ENCODE assay signal across 8 cellular contexts in genomic region chr14:55301722-55302121, GRCh38. TPM values are rescaled to one million over a fixed set of nuclear protein-coding genes. Genes with fewer than 3 reads are reported as not detected.
DNase-seq lines count a peak whose midpoint lies in the region; ATAC-seq and TF ChIP-seq lines count a peak whose summit lies in the region.

No MANE protein-coding gene starts in this region.

- H3K4me1 ChIP-seq in A673 (ENCODE audit: insufficient read depth, low read length, poor library complexity, severe bottlenecking): peaks cover 37% of the 10 kb centered on the region
- H3K4me1 ChIP-seq in PC-3 (ENCODE audit: insufficient read depth, low read length): peaks cover 13% of the 10 kb centered on the region; the same call in 1 of the 2 replicates
- no peaks in the 10 kb centered on the region for H3K4me1 ChIP-seq in SJCRH30

- BruUV-seq in A673 (replicated peaks; lab: Mats Ljungman, UMichigan) (no TSS peak), PC-3 (replicated peaks; lab: Mats Ljungman, UMichigan) (no TSS peak)

- no peak overlapping the region for H2AFZ ChIP-seq in PC-3 (ENCODE audit: low read length)

- H3K27me3 ChIP-seq in A673 (replicated peaks; ENCODE audit: insufficient read depth, low read depth, low read length, poor library complexity) (no peaks in the 10 kb centered on the region), PC-3 (ENCODE audit: low read length) (no peaks in the 10 kb centered on the region), MG63 (no peaks in the 10 kb centered on the region), SJCRH30 (no peaks in the 10 kb centered on the region)

- TF ChIP-seq CTCF in A673 (conservative IDR thresholded peaks at IDR 0.05; ENCODE audit: low read depth, low read length) (no peak), PC-3 (conservative IDR thresholded peaks at IDR 0.05; ENCODE audit: low read depth, low read length) (no peak), fibroblast of villous mesenchyme (IDR thresholded peaks at IDR 0.05; ENCODE audit: insufficient read depth, low read depth, low read length) (no peak)

- no peaks in the 10 kb centered on the region for H3K9me3 ChIP-seq in A673 (ENCODE audit: low read depth, low read length, poor library complexity, severe bottlenecking)
- no peaks in the 10 kb centered on the region for H3K9me3 ChIP-seq in PC-3 (ENCODE audit: low read length)
- no peaks in the 10 kb centered on the region for H3K9me3 ChIP-seq in MG63
- H3K9me3 ChIP-seq in SJCRH30 (replicated peaks): no peaks in the 10 kb centered on the region

- H3K4me2 ChIP-seq in PC-3 (ENCODE audit: low read length): no peak overlapping the region

- CTCF ChIA-PET in A673 (lab: Charles Lee) (no interaction called here), PC-3 (lab: Charles Lee) (no interaction called here)

- no peaks in the 10 kb centered on the region for H3K9me2 ChIP-seq in PC-3 (replicated peaks; ENCODE audit: low read length)

- intact Hi-C loops in A673 (cut with micrococcal nuclease; ENCODE audit: unreplicated experiment): no loop called here
- intact Hi-C loops in PC-3 (cut with micrococcal nuclease): loop anchor here (2.0 kb wide), 1 partner anchor 29 kb away; no protein-coding TSS in a partner anchor

- peaks cover 73% of the 10 kb centered on the region for H3K79me2 ChIP-seq in PC-3 (ENCODE audit: low read length)

- H3K4me3 ChIP-seq in A673 (ENCODE audit: low read depth, low read length, poor library complexity, severe bottlenecking) (no peak overlapping the region), PC-3 (ENCODE audit: low read length) (no peak overlapping the region), fibroblast of villous mesenchyme (ENCODE audit: low read depth, low read length) (no peak overlapping the region), MG63 (no peak overlapping the region), SJCRH30 (no peak overlapping the region)

- H3K27ac ChIP-seq in A673 (ENCODE audit: low read depth, low read length, poor library complexity, severe bottlenecking): peak overlapping the region; percentile 62
- no peak overlapping the region for H3K27ac ChIP-seq in PC-3 (ENCODE audit: low read length)
- no peak overlapping the region for H3K27ac ChIP-seq in SJCRH30

- ATAC-seq in GM21723 (IDR thresholded peaks at IDR 0.05; ENCODE audit: unreplicated experiment) (peak; percentile 51), PC-3 (peak; percentile 94), HG03342 (IDR thresholded peaks at IDR 0.05; ENCODE audit: unreplicated experiment) (no peak)

- no peaks in the 10 kb centered on the region for H3K36me3 ChIP-seq in A673 (ENCODE audit: insufficient read depth, low read length, poor library complexity, severe bottlenecking)
- peaks cover 4% of the 10 kb centered on the region; the same call in 1 of the 2 replicates for H3K36me3 ChIP-seq in PC-3 (ENCODE audit: low read depth, low read length)
- H3K36me3 ChIP-seq in MG63: no peaks in the 10 kb centered on the region; the same call in 1 of the 2 replicates
- peaks cover 13% of the 10 kb centered on the region; the same call in 1 of the 2 replicates for H3K36me3 ChIP-seq in SJCRH30

- 0 out of 2 replicates have a peak, but pooled peaks cover 4% of the 10 kb centered on the region for H4K20me1 ChIP-seq in PC-3 (ENCODE audit: low read length)

- no peaks in the 10 kb centered on the region for H3F3A ChIP-seq in PC-3 (ENCODE audit: low read length, unreplicated experiment)

- POLR2A ChIA-PET in A673 (lab: Charles Lee; ENCODE audit: low non-redundant PET): no interaction called here
- POLR2A ChIA-PET in PC-3 (lab: Charles Lee; ENCODE audit: unreplicated experiment): no interaction called here

- DNase-seq in A673 (ENCODE audit: low spot score) (peak; percentile 85), PC-3 (peak; percentile 64), fibroblast of villous mesenchyme (ENCODE audit: low read depth) (peak; percentile 65), ecto neural progenitor cell (ENCODE audit: low spot score) (no peak), MG63 (no peak), SJCRH30 (no peak)

- no peak overlapping the region for H3K9ac ChIP-seq in PC-3 (ENCODE audit: low read length)

RNA-seq across cellular contexts. Expression of gene FBXO34, which starts 30.5 kb away (rescaled TPM):
- total RNA-seq in A673 (2021) (20.9 and 21.4 TPM in 2 replicates), PC-3 (2014; rRNA removed) (33.6 and 35.9 TPM in 2 replicates), fibroblast of villous mesenchyme (24.2 and 28.9 TPM in 2 replicates)
- total RNA-seq in MG63 (2014; rRNA removed; shearing (Covaris generic); ENCODE audit: low replicate concordance): 12.9 and 28.0 TPM in 2 replicates
- 18.1 and 19.6 TPM in 2 replicates for total RNA-seq in SJCRH30 (2014; rRNA removed; shearing (Covaris generic))

Comparison
In these comparisons a context has a peak if more than half of its experiments do, and no peak if none do; other contexts are left out.
1. DNase-seq: peak in A673 (single experiment), PC-3 (single experiment) and fibroblast of villous mesenchyme (single experiment); none in ecto neural progenitor cell (single experiment), MG63 (single experiment) and SJCRH30 (0 of 2).